ENCODE assay signal across 12 cellular contexts in the genomic region with DNA sequence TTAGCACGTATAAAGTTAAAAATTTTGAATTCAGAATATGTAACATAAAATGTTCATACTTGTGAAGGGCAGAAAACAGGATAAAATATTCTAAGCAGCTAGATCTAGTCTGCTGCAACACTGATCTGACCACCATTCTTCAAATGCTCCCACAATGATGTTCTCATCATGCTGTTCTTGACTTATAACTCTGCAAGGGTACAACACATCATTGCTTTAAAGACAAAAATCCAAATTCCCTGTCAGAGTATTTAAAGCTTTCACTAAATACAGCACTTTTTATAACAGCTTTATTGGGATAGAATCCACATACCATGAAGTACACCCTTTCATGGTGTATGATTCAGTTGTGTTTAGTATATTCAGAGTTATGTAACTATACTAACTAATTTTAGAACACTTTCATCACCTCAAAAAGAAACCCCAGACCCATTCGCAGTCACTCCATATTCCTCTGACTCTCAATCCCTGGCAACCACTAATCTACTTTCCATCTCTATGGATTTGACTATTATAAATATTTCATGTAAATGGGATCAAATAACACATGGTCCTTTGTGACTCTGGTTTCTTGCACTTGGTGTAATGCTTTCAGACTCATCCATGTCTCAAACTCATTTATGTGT. TPM values are rescaled to one million over a fixed set of nuclear protein-coding genes. Genes with fewer than 3 reads are reported as not detected.
A peak's percentile ranks its signal among the peaks of the same experiment; 100 is the strongest.
DNase-seq lines count a peak whose midpoint lies in the region; ATAC-seq, FAIRE-seq and TF ChIP-seq lines count a peak whose summit lies in the region.
"Had no signal": no experiment of that assay in that cellular context is flagged by ENCODE, and none has a peak within 500 bp of the region (broad histone marks: within the 10 kb centered on the region; RNA-seq: fewer than 3 reads in every experiment).

No MANE protein-coding gene starts in this region.

- H3K27ac ChIP-seq in osteoblast (ENCODE audit: low read depth, low read length) (peak overlapping the region; percentile 61), kidney (ENCODE audit: low read depth in 2 of 2, low read length in 2 of 2) (peak overlapping the region in 1 of 2 donors; percentile 40)

- H3K4me3 Mint-ChIP-seq in T-helper 17 cell, result no peak overlapping the region
- H3K4me3 Mint-ChIP-seq: natural killer cell treated with Interleukin-12 subunit alpha and Interleukin-12 subunit beta and Interleukin-15 and Interleukin-18, amount 100 ng/mL, for 72 hours had no signal

- no peak overlapping the region for H3K27ac Mint-ChIP-seq in T-helper 17 cell
- H3K27ac Mint-ChIP-seq: natural killer cell treated with Interleukin-12 subunit alpha and Interleukin-12 subunit beta and Interleukin-15 and Interleukin-18, amount 100 ng/mL, for 72 hours had no signal

- ATAC-seq in T-helper 17 cell, result no peak
- ATAC-seq: GM12878; natural killer cell treated with Interleukin-12 subunit alpha and Interleukin-12 subunit beta and Interleukin-15 and Interleukin-18, amount 100 ng/mL, for 72 hours had no signal

- H3K36me3 Mint-ChIP-seq in T-helper 17 cell (ENCODE audit: low read depth), result peaks cover 2% of the 10 kb centered on the region

- H2AFZ ChIP-seq in osteoblast (ENCODE audit: low read length), result no peak overlapping the region

- intact Hi-C loops in kidney (cut with DNase I), result no loop called here

- H3K4me1 ChIP-seq in osteoblast (ENCODE audit: insufficient read depth, low read length), result peaks cover 33% of the 10 kb centered on the region
- peaks cover 8 to 15% of the 10 kb centered on the region in 2 donors for H3K4me1 ChIP-seq in kidney (ENCODE audit: control insufficient read depth in 1 of 2, insufficient read depth in 1 of 2, low read depth in 1 of 2, low read length in 2 of 2)

- DNase-seq in EL (peak; percentile 8), RKO (ENCODE audit: low spot score) (peak; percentile 20), fibroblast of mammary gland (ENCODE audit: low read depth) (peak; percentile 32), osteoblast (ENCODE audit: insufficient read length, low spot score, missing footprints) (no peak), kidney (no peak), T-helper 17 cell (no peak), activated gamma-delta T cell treated with Interleukin-2 at 50 U/mL for 16 hours (no peak), mucosa of gallbladder (ENCODE audit: low spot score) (no peak)
- DNase-seq: amygdala; stimulated activated CD4-positive, alpha-beta T cell treated with anti-CD3 and anti-CD28 coated beads, Interleukin-4, amount 100 ng/mL, for 4 hours had no signal

- H3K9ac ChIP-seq in kidney (ENCODE audit: low read length in 2 of 2), result no peak overlapping the region

- peaks cover 89% of the 10 kb centered on the region for H3K79me2 ChIP-seq in osteoblast (ENCODE audit: insufficient read depth, low read length)

- H3K4me1 Mint-ChIP-seq in T-helper 17 cell, result peaks cover 13% of the 10 kb centered on the region

- FAIRE-seq in kidney (lab: Jason Lieb, UNC), result no peak
- FAIRE-seq: GM12878 had no signal

- no peaks in the 10 kb centered on the region for H3K27me3 ChIP-seq in osteoblast (ENCODE audit: insufficient read depth, low read length)

- H4K20me1 ChIP-seq in osteoblast (ENCODE audit: insufficient read depth, low read length), result peaks cover 3% of the 10 kb centered on the region

- no peak for TF ChIP-seq CTCF in fibroblast of mammary gland (conservative IDR thresholded peaks at IDR 0.05; ENCODE audit: control insufficient read depth, insufficient read depth, low read depth, low read length)
- TF ChIP-seq CTCF in osteoblast (IDR thresholded peaks at IDR 0.05; ENCODE audit: extremely low read depth, low read depth, low read length), result no peak
- TF ChIP-seq CTCF in kidney (IDR thresholded peaks at IDR 0.05; ENCODE audit: borderline replicate concordance, extremely low read depth, insufficient read depth), result no peak

- no peaks in the 10 kb centered on the region for H3K27me3 Mint-ChIP-seq in T-helper 17 cell
- H3K27me3 Mint-ChIP-seq: natural killer cell treated with Interleukin-12 subunit alpha and Interleukin-12 subunit beta and Interleukin-15 and Interleukin-18, amount 100 ng/mL, for 72 hours had no signal

- no peak overlapping the region for H3K4me3 ChIP-seq in fibroblast of mammary gland (ENCODE audit: control insufficient read depth, low read depth, low read length)
- H3K4me3 ChIP-seq in osteoblast (ENCODE audit: insufficient read depth, low read length), result no peak overlapping the region
- H3K4me3 ChIP-seq in kidney (ENCODE audit: low read length in 2 of 2), result no peak overlapping the region
- H3K4me3 ChIP-seq: GM12878 had no signal

- H3K4me2 ChIP-seq in osteoblast (ENCODE audit: insufficient read depth, low read length), result peak overlapping the region; percentile 12

- no peaks in the 10 kb centered on the region for H3K9me3 ChIP-seq in osteoblast (ENCODE audit: low read depth, low read length)
- no peaks in the 10 kb centered on the region for H3K9me3 ChIP-seq in kidney (ENCODE audit: control insufficient read depth in 1 of 2, low read length in 2 of 2)
- no peaks in the 10 kb centered on the region for H3K9me3 ChIP-seq in T-helper 17 cell (ENCODE audit: control insufficient read depth, low read length, poor library complexity, severe bottlenecking)

- H3K36me3 ChIP-seq in osteoblast (ENCODE audit: insufficient read depth, low read length) (peaks cover 6% of the 10 kb centered on the region), kidney (ENCODE audit: control insufficient read depth in 1 of 2, insufficient read depth in 2 of 2, low read length in 2 of 2) (peaks cover 2 to 5% of the 10 kb centered on the region in 2 donors)

RNA-seq across cellular contexts. Expression of gene MAP4K3, which starts 56.4 kb away (rescaled TPM):
- 49.8 and 51.8 TPM in 2 replicates for total RNA-seq in osteoblast
- 39.5 TPM for total RNA-seq in kidney
- polyA plus RNA-seq in kidney (ENCODE audit: insufficient read depth, low read depth, low replicate concordance), result 14.9 TPM
- 10 to 100 TPM; 18.8 to 19.7 TPM for total RNA-seq in T-helper 17 cell
- 69.2 TPM for total RNA-seq in mucosa of gallbladder

Comparison
In these comparisons a context has a peak if more than half of its experiments do, and no peak if none do; other contexts are left out.
1. DNase-seq: peak in EL (single experiment), RKO (single experiment) and fibroblast of mammary gland (single experiment); none in osteoblast (single experiment), kidney (single experiment), T-helper 17 cell (0 of 3), activated gamma-delta T cell treated with Interleukin-2 at 50 U/mL for 16 hours (single experiment) and mucosa of gallbladder (single experiment).